In the genomic region with DNA sequence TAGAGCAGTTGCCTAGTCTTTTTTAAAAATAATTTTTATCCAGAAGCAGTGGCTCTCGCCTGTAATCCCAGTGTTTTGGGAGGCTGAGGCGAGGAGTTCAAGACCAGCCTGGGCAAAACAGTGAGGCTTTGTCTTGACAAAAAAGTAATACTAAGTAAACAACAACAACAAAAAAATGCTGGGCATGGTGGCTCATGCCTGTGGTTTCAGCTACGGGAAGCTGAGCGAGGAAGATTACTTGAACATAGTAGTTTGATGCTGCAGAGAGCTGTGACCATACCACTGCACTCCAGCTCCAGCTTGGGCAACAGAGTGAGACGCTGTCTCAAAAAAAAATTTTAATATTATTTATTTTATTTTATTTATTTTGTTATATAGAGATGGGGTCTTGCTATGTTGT, we compare ENCODE assay signal across 23 cellular contexts.
"Had no signal": no experiment of that assay in that cellular context is flagged by ENCODE, and none has a peak within 500 bp of the region (broad histone marks: within the 10 kb centered on the region; RNA-seq: fewer than 3 reads in every experiment).

No MANE protein-coding gene starts in this region.

- H3K4me3 ChIP-seq: MG63, Peyer's patch, SJCRH30 had no signal

- H3K4me1 ChIP-seq: Peyer's patch had no signal

- H3K36me3 Mint-ChIP-seq: activated naive CD8-positive, alpha-beta T cell treated with anti-CD3 and anti-CD28 coated beads, Interleukin-2, amount 10 ng/mL, durations not matched to agents 7 days and 5 days had no signal

- H3K27me3 Mint-ChIP-seq: activated CD8-positive, alpha-beta T cell treated with anti-CD3 and anti-CD28 coated beads for 36 hours; activated naive CD8-positive, alpha-beta T cell treated with anti-CD3 and anti-CD28 coated beads, Interleukin-2, amount 10 ng/mL, durations not matched to agents 7 days and 5 days had no signal

- H3K27me3 ChIP-seq: MG63, Peyer's patch, SJCRH30 had no signal

- H3K9me3 ChIP-seq: MG63, SJCRH30 had no signal

- H3K36me3 ChIP-seq: MG63, Peyer's patch, SJCRH30 had no signal

- ATAC-seq: activated CD4-positive, CD25-positive, alpha-beta regulatory T cell treated with anti-CD3 and anti-CD28 coated beads, Interleukin-2, amount 50 U/mL, for 24 hours; activated CD8-positive, alpha-beta T cell treated with anti-CD3 and anti-CD28 coated beads for 36 hours; SK-N-SH treated with all-trans-retinoic acid at 6 μM for 48 hours had no signal

- DNase-seq: activated CD4-positive, alpha-beta T cell treated with anti-CD3 and anti-CD28 coated beads for 4 hours; activated CD8-positive, alpha-beta memory T cell treated with anti-CD3 and anti-CD28 coated beads, Interleukin-2, amount 50 U/mL, for 4 hours; activated CD8-positive, alpha-beta T cell treated with anti-CD3 and anti-CD28 coated beads for 36 hours; activated naive CD4-positive, alpha-beta T cell treated with anti-CD3 and anti-CD28 coated beads, Interleukin-2, amount 50 U/mL, for 16 hours; activated naive CD8-positive, alpha-beta T cell treated with anti-CD3 and anti-CD28 coated beads, Interleukin-2, amount 10 ng/mL, durations not matched to agents 7 days and 5 days; amniotic stem cell; cerebellar nuclear complex; KBM-7; MG63; MV-4-11; NCI-H1092 treated with DMSO at 0.1 percent for 48 hours; NCI-H1417 treated with DMSO at 0.1 percent for 48 hours; NCI-H1694 treated with DMSO at 0.1 percent for 48 hours; NCI-H2029 treated with DMSO at 0.1 percent for 48 hours; NCI-H510A treated with DMSO at 0.1 percent for 48 hours; Peyer's patch; Right ventricle myocardium superior; SW 1271 had no signal

- H3K4me3 Mint-ChIP-seq: activated CD8-positive, alpha-beta T cell treated with anti-CD3 and anti-CD28 coated beads for 36 hours; activated naive CD8-positive, alpha-beta T cell treated with anti-CD3 and anti-CD28 coated beads, Interleukin-2, amount 10 ng/mL, durations not matched to agents 7 days and 5 days; T-helper 1 cell treated with Interleukin-12 subunit alpha and Interleukin-12 subunit beta and Interleukin-4 antibody, amounts not matched to agents 30 μg/mL and 1 μg/mL, for 36 hours had no signal

- H3K27ac ChIP-seq: Peyer's patch, RWPE1, SJCRH30 had no signal

- H3K4me1 Mint-ChIP-seq: activated naive CD8-positive, alpha-beta T cell treated with anti-CD3 and anti-CD28 coated beads, Interleukin-2, amount 10 ng/mL, durations not matched to agents 7 days and 5 days had no signal

- H3K9me3 Mint-ChIP-seq: activated CD8-positive, alpha-beta T cell treated with anti-CD3 and anti-CD28 coated beads for 36 hours; T-helper 1 cell treated with Interleukin-12 subunit alpha and Interleukin-12 subunit beta and Interleukin-4 antibody, amounts not matched to agents 30 μg/mL and 1 μg/mL, for 36 hours had no signal

- H3K27ac Mint-ChIP-seq: activated CD8-positive, alpha-beta T cell treated with anti-CD3 and anti-CD28 coated beads for 36 hours; activated naive CD8-positive, alpha-beta T cell treated with anti-CD3 and anti-CD28 coated beads, Interleukin-2, amount 10 ng/mL, durations not matched to agents 7 days and 5 days; T-helper 1 cell treated with Interleukin-12 subunit alpha and Interleukin-12 subunit beta and Interleukin-4 antibody, amounts not matched to agents 30 μg/mL and 1 μg/mL, for 36 hours had no signal
